In genomic region chr5:52892242-52892878, GRCh38 we compare ENCODE assay signal across 2 cellular contexts.
TF ChIP-seq lines count a peak whose summit lies in the region.

No MANE protein-coding gene starts in this region.

TF ChIP-seq in A549, 52 proteins besides CTCF, POLR2A, EP300 and RAD21:
- no peak for TF ChIP-seq HES2 (IDR thresholded peaks at IDR 0.05)
- no peak for TF ChIP-seq BCL3 (IDR thresholded peaks at IDR 0.05)
- TF ChIP-seq NFE2L2 (conservative IDR thresholded peaks at IDR 0.05; ENCODE audit: low read length): no peak
- TF ChIP-seq MAFK (IDR thresholded peaks at IDR 0.05; ENCODE audit: partially characterized antibody): peak; percentile 55
- no peak for TF ChIP-seq TFCP2L1 (CRISPR knock-in tag; IDR thresholded peaks at IDR 0.05)
- TF ChIP-seq E2F6 (IDR thresholded peaks at IDR 0.05; ENCODE audit: borderline replicate concordance, low read depth): no peak
- no peak for TF ChIP-seq HMGXB4 (CRISPR knock-in tag; IDR thresholded peaks at IDR 0.05; ENCODE audit: borderline replicate concordance)
- no peak for TF ChIP-seq PHF8 (IDR thresholded peaks at IDR 0.05; ENCODE audit: borderline replicate concordance, low read depth)
TF ChIP-seq in A549: peak in this region for 1.

TF ChIP-seq in IMR-90, 13 proteins besides CTCF, POLR2A, EP300 and RAD21 (continued from another document):
- TF ChIP-seq ELK1 (IDR thresholded peaks at IDR 0.05; ENCODE audit: borderline replicate concordance, low read depth, low read length) (no peak), MAFK (IDR thresholded peaks at IDR 0.05; ENCODE audit: low read depth, low read length) (no peak), CHD1 (IDR thresholded peaks at IDR 0.05; ENCODE audit: low read depth, low read length) (no peak)
